Comparison of ENCODE assay signal across 25 cellular contexts in genomic region chr6:167275001-167275400, GRCh38. TPM values are rescaled to one million over a fixed set of nuclear protein-coding genes. Genes with fewer than 3 reads are reported as not detected.
"Had no signal": no experiment of that assay in that cellular context is flagged by ENCODE, and none has a peak within 500 bp of the region (broad histone marks: within the 10 kb centered on the region; RNA-seq: fewer than 3 reads in every experiment).

No MANE protein-coding gene starts in this region.

- H3K27ac Mint-ChIP-seq: activated CD4-positive, alpha-beta memory T cell treated with anti-CD3 and anti-CD28 coated beads, Interleukin-2, amount 10 ng/mL, durations not matched to agents 7 days and 5 days; activated naive CD4-positive, alpha-beta T cell treated with anti-CD3 and anti-CD28 coated beads for 36 hours; activated T-cell treated with anti-CD3 and anti-CD28 coated beads, Interleukin-2, amount 50 U/mL, for 72 hours; dendritic cell treated with granulocyte-macrophage colony-stimulating factor and Interleukin-4, amounts not matched to agents 40 ng/mL and 50 ng/mL, for 4 days; natural killer cell treated with Interleukin-12 subunit alpha and Interleukin-12 subunit beta and Interleukin-15 and Interleukin-18, amount 100 ng/mL, for 72 hours; stimulated activated naive CD8-positive, alpha-beta T cell treated with anti-CD3 and anti-CD28 coated beads, Interleukin-15, amount 100 ng/mL, for 72 hours; T-helper 1 cell treated with Interleukin-12 subunit alpha and Interleukin-12 subunit beta and Interleukin-4 antibody, amounts not matched to agents 30 μg/mL and 1 μg/mL, for 36 hours had no signal

- H3K27ac ChIP-seq: left ventricle myocardium inferior, parathyroid adenoma, right lobe of liver, tibial nerve, uterus had no signal

- H3K36me3 Mint-ChIP-seq: natural killer cell treated with Interleukin-12 subunit alpha and Interleukin-12 subunit beta and Interleukin-15 and Interleukin-18, amount 100 ng/mL, for 72 hours; stimulated activated effector memory CD8-positive, alpha-beta T cell treated with anti-CD3 and anti-CD28 coated beads, Interleukin-12 subunit alpha, Interleukin-12 subunit beta, amount 100 ng/mL, for 72 hours had no signal

- H3K27me3 ChIP-seq: right lobe of liver, tibial nerve, uterus had no signal

- H3K4me1 Mint-ChIP-seq: activated CD4-positive, alpha-beta memory T cell treated with anti-CD3 and anti-CD28 coated beads, Interleukin-2, amount 10 ng/mL, durations not matched to agents 7 days and 5 days; stimulated activated effector memory CD8-positive, alpha-beta T cell treated with anti-CD3 and anti-CD28 coated beads, Interleukin-12 subunit alpha, Interleukin-12 subunit beta, amount 100 ng/mL, for 72 hours; stimulated activated naive CD8-positive, alpha-beta T cell treated with anti-CD3 and anti-CD28 coated beads, Interleukin-15, amount 100 ng/mL, for 72 hours had no signal

- ATAC-seq: activated T-cell treated with anti-CD3 and anti-CD28 coated beads, Interleukin-2, amount 50 U/mL, for 72 hours; natural killer cell treated with Interleukin-12 subunit alpha and Interleukin-12 subunit beta and Interleukin-15 and Interleukin-18, amount 100 ng/mL, for 72 hours; right lobe of liver; stimulated activated effector memory CD8-positive, alpha-beta T cell treated with anti-CD3 and anti-CD28 coated beads, Interleukin-12 subunit alpha, Interleukin-12 subunit beta, amount 100 ng/mL, for 72 hours had no signal

- DNase-seq: activated CD4-positive, alpha-beta memory T cell treated with anti-CD3 and anti-CD28 coated beads, Interleukin-2, amount 10 ng/mL, durations not matched to agents 7 days and 5 days; activated CD4-positive, alpha-beta T cell treated with anti-CD3 and anti-CD28 coated beads for 48 hours; activated CD4-positive, CD25-positive, alpha-beta regulatory T cell; activated effector memory CD4-positive, alpha-beta T cell treated with Interleukin-2 at 50 U/mL for 16 hours; activated naive CD4-positive, alpha-beta T cell treated with anti-CD3 and anti-CD28 coated beads for 36 hours; activated T-cell treated with anti-CD3 and anti-CD28 coated beads, Interleukin-2, amount 50 U/mL, for 72 hours; amygdala; effector CD4-positive, alpha-beta T cell; foreskin melanocyte; hippocampal formation; left ventricle myocardium inferior; right lobe of liver; stimulated activated CD4-positive, alpha-beta T cell treated with anti-CD3 and anti-CD28 coated beads, Interleukin-1b, Interleukin-23, amount 100 ng/mL, for 48 hours; stimulated activated naive CD8-positive, alpha-beta T cell treated with anti-CD3 and anti-CD28 coated beads, Interleukin-15, amount 100 ng/mL, for 72 hours; T1000; uterus had no signal

- H3K27me3 Mint-ChIP-seq: dendritic cell treated with granulocyte-macrophage colony-stimulating factor and Interleukin-4, amounts not matched to agents 40 ng/mL and 50 ng/mL, for 4 days had no signal

- H3K4me3 Mint-ChIP-seq: activated CD4-positive, alpha-beta memory T cell treated with anti-CD3 and anti-CD28 coated beads, Interleukin-2, amount 10 ng/mL, durations not matched to agents 7 days and 5 days; activated naive CD4-positive, alpha-beta T cell treated with anti-CD3 and anti-CD28 coated beads for 36 hours; activated T-cell treated with anti-CD3 and anti-CD28 coated beads, Interleukin-2, amount 50 U/mL, for 72 hours; dendritic cell treated with granulocyte-macrophage colony-stimulating factor and Interleukin-4, amounts not matched to agents 40 ng/mL and 50 ng/mL, for 4 days; natural killer cell treated with Interleukin-12 subunit alpha and Interleukin-12 subunit beta and Interleukin-15 and Interleukin-18, amount 100 ng/mL, for 72 hours; stimulated activated effector memory CD8-positive, alpha-beta T cell treated with anti-CD3 and anti-CD28 coated beads, Interleukin-12 subunit alpha, Interleukin-12 subunit beta, amount 100 ng/mL, for 72 hours; stimulated activated naive CD8-positive, alpha-beta T cell treated with anti-CD3 and anti-CD28 coated beads, Interleukin-15, amount 100 ng/mL, for 72 hours; T-helper 1 cell treated with Interleukin-12 subunit alpha and Interleukin-12 subunit beta and Interleukin-4 antibody, amounts not matched to agents 30 μg/mL and 1 μg/mL, for 36 hours had no signal

- H3K4me1 ChIP-seq: left ventricle myocardium inferior, parathyroid adenoma, tibial nerve, uterus had no signal

- H3K9me3 Mint-ChIP-seq: activated CD4-positive, alpha-beta memory T cell treated with anti-CD3 and anti-CD28 coated beads, Interleukin-2, amount 10 ng/mL, durations not matched to agents 7 days and 5 days; activated naive CD4-positive, alpha-beta T cell treated with anti-CD3 and anti-CD28 coated beads for 36 hours; activated T-cell treated with anti-CD3 and anti-CD28 coated beads, Interleukin-2, amount 50 U/mL, for 72 hours; dendritic cell treated with granulocyte-macrophage colony-stimulating factor and Interleukin-4, amounts not matched to agents 40 ng/mL and 50 ng/mL, for 4 days; natural killer cell treated with Interleukin-12 subunit alpha and Interleukin-12 subunit beta and Interleukin-15 and Interleukin-18, amount 100 ng/mL, for 72 hours; stimulated activated effector memory CD8-positive, alpha-beta T cell treated with anti-CD3 and anti-CD28 coated beads, Interleukin-12 subunit alpha, Interleukin-12 subunit beta, amount 100 ng/mL, for 72 hours; stimulated activated naive CD8-positive, alpha-beta T cell treated with anti-CD3 and anti-CD28 coated beads, Interleukin-15, amount 100 ng/mL, for 72 hours; T-helper 1 cell treated with Interleukin-12 subunit alpha and Interleukin-12 subunit beta and Interleukin-4 antibody, amounts not matched to agents 30 μg/mL and 1 μg/mL, for 36 hours had no signal

RNA-seq across cellular contexts. Expression of gene UNC93A, which starts 16.1 kb away (rescaled TPM):
- total RNA-seq: activated CD4-positive, alpha-beta memory T cell treated with anti-CD3 and anti-CD28 coated beads, Interleukin-2, amount 10 ng/mL, durations not matched to agents 7 days and 5 days; activated naive CD4-positive, alpha-beta T cell treated with anti-CD3 and anti-CD28 coated beads for 36 hours; activated T-cell treated with anti-CD3 and anti-CD28 coated beads, Interleukin-2, amount 50 U/mL, for 72 hours; chondrocyte; epithelial cell of proximal tubule; left ventricle myocardium inferior; lung microvascular endothelial cell; natural killer cell treated with Interleukin-12 subunit alpha and Interleukin-12 subunit beta and Interleukin-15 and Interleukin-18, amount 100 ng/mL, for 72 hours; tibial nerve had no signal

RNA-seq across cellular contexts. Expression of gene TTLL2, which starts 49.9 kb away (rescaled TPM):
- total RNA-seq: activated CD4-positive, alpha-beta memory T cell treated with anti-CD3 and anti-CD28 coated beads, Interleukin-2, amount 10 ng/mL, durations not matched to agents 7 days and 5 days; activated naive CD4-positive, alpha-beta T cell treated with anti-CD3 and anti-CD28 coated beads for 36 hours; activated T-cell treated with anti-CD3 and anti-CD28 coated beads, Interleukin-2, amount 50 U/mL, for 72 hours; chondrocyte; epithelial cell of proximal tubule; left ventricle myocardium inferior; lung microvascular endothelial cell; natural killer cell treated with Interleukin-12 subunit alpha and Interleukin-12 subunit beta and Interleukin-15 and Interleukin-18, amount 100 ng/mL, for 72 hours; right lobe of liver; tibial nerve; uterus had no signal
